In the genomic region with DNA sequence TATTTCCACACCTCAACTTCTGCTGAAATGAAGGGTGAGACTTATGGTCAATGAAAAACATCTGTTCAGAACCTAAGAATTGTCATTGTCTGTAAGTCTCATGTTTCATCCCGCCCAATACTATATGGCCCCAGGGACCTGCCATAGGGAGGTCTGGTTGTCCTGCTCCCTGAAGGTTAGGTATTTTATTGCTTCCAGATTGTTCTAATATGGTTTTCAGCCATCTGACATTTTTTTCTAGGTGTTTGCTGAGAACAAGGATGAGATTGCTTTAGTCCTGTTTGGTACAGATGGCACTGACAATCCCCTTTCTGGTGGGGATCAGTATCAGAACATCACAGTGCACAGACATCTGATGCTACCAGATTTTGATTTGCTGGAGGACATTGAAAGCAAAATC, we compare ENCODE assay signal across 9 cellular contexts. TPM values are rescaled to one million over a fixed set of nuclear protein-coding genes. Genes with fewer than 3 reads are reported as not detected.
DNase-seq lines count a peak whose midpoint lies in the region; ATAC-seq and TF ChIP-seq lines count a peak whose summit lies in the region.
"Had no signal": no experiment of that assay in that cellular context is flagged by ENCODE, and none has a peak within 500 bp of the region (broad histone marks: within the 10 kb centered on the region; RNA-seq: fewer than 3 reads in every experiment).

No MANE protein-coding gene starts in this region.

- peak overlapping the region; percentile 17; the same call in 1 of the 2 replicates for H3K27ac ChIP-seq in IMR-90 (ENCODE audit: insufficient read depth, low read length)
- no peak overlapping the region for H3K27ac ChIP-seq in naive thymus-derived CD4-positive, alpha-beta T cell (ENCODE audit: low read depth, low read length)
- H3K27ac ChIP-seq: adrenal gland had no signal

- H4K20me1 ChIP-seq in IMR-90 (ENCODE audit: insufficient read depth, low read length): peaks cover 10% of the 10 kb centered on the region

- dilution Hi-C loops in IMR-90 (cut with HindIII; ENCODE audit: low sequenced_read_pairs, unreplicated experiment): no loop called here

- H3K9ac ChIP-seq in IMR-90 (ENCODE audit: low read depth, low read length): no peak overlapping the region

- no peak for TF ChIP-seq POLR2A in IMR-90 (IDR thresholded peaks at IDR 0.05; ENCODE audit: low read depth, low read length)

- H3K27me3 ChIP-seq in Caco-2 (replicated peaks; ENCODE audit: control insufficient read depth, insufficient read depth, low read length) (no peaks in the 10 kb centered on the region), IMR-90 (ENCODE audit: control insufficient read depth, insufficient read depth, low read length) (no peaks in the 10 kb centered on the region)
- H3K27me3 ChIP-seq in naive thymus-derived CD4-positive, alpha-beta T cell (ENCODE audit: control insufficient read depth in 2 of 2, insufficient read depth in 2 of 2, low read length in 2 of 2): no peaks in the 10 kb centered on the region
- H3K27me3 ChIP-seq: adrenal gland had no signal

- H3K27me3 Mint-ChIP-seq in Caco-2 (ENCODE audit: insufficient read depth, unreplicated experiment): no peaks in the 10 kb centered on the region
- peaks cover 2% of the 10 kb centered on the region for H3K27me3 Mint-ChIP-seq in activated naive CD8-positive, alpha-beta T cell treated with anti-CD3 and anti-CD28 coated beads, Interleukin-2, amount 50 U/mL, for 24 hours
- H3K27me3 Mint-ChIP-seq in naive thymus-derived CD4-positive, alpha-beta T cell: peaks cover 0 to 2% (median 0%) of the 10 kb centered on the region in 5 donors

- peak overlapping the region; percentile 7 for H2BK5ac ChIP-seq in IMR-90 (ENCODE audit: low read depth, low read length, poor library complexity, severe bottlenecking)

- H4K91ac ChIP-seq in IMR-90 (ENCODE audit: insufficient read depth, low read depth, low read length): no peak overlapping the region

- peaks cover 37 to 60% of the 10 kb centered on the region in 2 experiments for H3K79me1 ChIP-seq in IMR-90 (ENCODE audit: low read depth in 1 of 2, low read length in 2 of 2)

- H3K56ac ChIP-seq in IMR-90 (ENCODE audit: extremely low read depth, insufficient read depth, low read length): no peak overlapping the region

- no peak overlapping the region for H3K4me3 ChIP-seq in Caco-2 (ENCODE audit: low read depth, low read length)
- H3K4me3 ChIP-seq in IMR-90 (ENCODE audit: insufficient read depth, low read depth, low read length): no peak overlapping the region
- no peak overlapping the region for H3K4me3 ChIP-seq in naive thymus-derived CD4-positive, alpha-beta T cell (ENCODE audit: low read length)
- H3K4me3 ChIP-seq: adrenal gland had no signal

- DNase-seq in Caco-2: no peak
- no peak for DNase-seq in IMR-90
- no peak for DNase-seq in activated naive CD8-positive, alpha-beta T cell treated with anti-CD3 and anti-CD28 coated beads, Interleukin-2, amount 50 U/mL, for 24 hours
- no peak for DNase-seq in naive thymus-derived CD4-positive, alpha-beta T cell
- no peak for DNase-seq in ureter (ENCODE audit: low spot score)
- no peak for DNase-seq in effector CD4-positive, alpha-beta T cell
- no peak for DNase-seq in pons (ENCODE audit: low spot score)
- DNase-seq: adrenal gland, KBM-7 had no signal

- H3K9me3 Mint-ChIP-seq in Caco-2 (ENCODE audit: unreplicated experiment): no peaks in the 10 kb centered on the region
- H3K9me3 Mint-ChIP-seq in activated naive CD8-positive, alpha-beta T cell treated with anti-CD3 and anti-CD28 coated beads, Interleukin-2, amount 50 U/mL, for 24 hours: no peaks in the 10 kb centered on the region
- peaks cover 0 to 5% (median 0%) of the 10 kb centered on the region in 11 donors for H3K9me3 Mint-ChIP-seq in naive thymus-derived CD4-positive, alpha-beta T cell

- BruUV-seq in Caco-2 (replicated peaks; lab: Mats Ljungman, UMichigan) (no TSS peak), IMR-90 (replicated peaks; lab: Mats Ljungman, UMichigan) (no TSS peak)

- no peak for TF ChIP-seq CTCF in Caco-2 (IDR thresholded peaks at IDR 0.05; ENCODE audit: insufficient read depth in 1 of 2, low read depth in 1 of 2, low read length in 1 of 2, severe bottlenecking in 1 of 2, unreplicated experiment in 1 of 2)
- TF ChIP-seq CTCF in IMR-90 (conservative IDR thresholded peaks at IDR 0.05; ENCODE audit: low read depth, low read length): no peak

- POLR2A ChIA-PET in Caco-2 (lab: Charles Lee) (no interaction called here), IMR-90 (lab: Charles Lee; ENCODE audit: unreplicated experiment) (no interaction called here)
- POLR2A ChIA-PET in naive thymus-derived CD4-positive, alpha-beta T cell (lab: Charles Lee): no interaction called here

- peak overlapping the region; percentile 19; the same call in 1 of the 2 replicates for H3K4ac ChIP-seq in IMR-90 (ENCODE audit: low read depth, low read length)

- H3K4me1 Mint-ChIP-seq in Caco-2 (ENCODE audit: low read depth, unreplicated experiment): peaks cover 30% of the 10 kb centered on the region
- peaks cover 100% of the 10 kb centered on the region for H3K4me1 Mint-ChIP-seq in activated naive CD8-positive, alpha-beta T cell treated with anti-CD3 and anti-CD28 coated beads, Interleukin-2, amount 50 U/mL, for 24 hours
- peaks cover 57 to 100% (median 95%) of the 10 kb centered on the region in 7 donors for H3K4me1 Mint-ChIP-seq in naive thymus-derived CD4-positive, alpha-beta T cell

- in situ Hi-C loops in IMR-90 (cut with MboI; ENCODE audit: low sequenced_read_pairs): no loop called here

- no peak overlapping the region for H2BK120ac ChIP-seq in IMR-90 (ENCODE audit: low read depth, low read length)

- peak overlapping the region; percentile 26; the same call in 1 of the 2 replicates for H2AK5ac ChIP-seq in IMR-90 (ENCODE audit: low read depth, low read length)

- no peak for TF ChIP-seq RAD21 in IMR-90 (IDR thresholded peaks at IDR 0.05; ENCODE audit: low read length)

- H3K4me1 ChIP-seq in Caco-2: peaks cover 31% of the 10 kb centered on the region
- peaks cover 14% of the 10 kb centered on the region for H3K4me1 ChIP-seq in IMR-90 (ENCODE audit: control insufficient read depth, insufficient read depth, low read length)
- peaks cover 20 to 55% of the 10 kb centered on the region in 2 donors for H3K4me1 ChIP-seq in naive thymus-derived CD4-positive, alpha-beta T cell (ENCODE audit: control insufficient read depth in 2 of 2, insufficient read depth in 2 of 2, low read length in 2 of 2)

- H3K4me3 Mint-ChIP-seq in Caco-2 (ENCODE audit: unreplicated experiment): peak overlapping the region; percentile 32
- H3K4me3 Mint-ChIP-seq in activated naive CD8-positive, alpha-beta T cell treated with anti-CD3 and anti-CD28 coated beads, Interleukin-2, amount 50 U/mL, for 24 hours: peak overlapping the region; percentile 66
- H3K4me3 Mint-ChIP-seq in naive thymus-derived CD4-positive, alpha-beta T cell: peak overlapping the region in 8 of 10 donors; percentile 41 to 99 (median 66)

- H2AK9ac ChIP-seq in IMR-90 (replicated peaks; ENCODE audit: low read depth, low read length, poor library complexity): no peak overlapping the region

- no peak for ATAC-seq in IMR-90 (ENCODE audit: low read depth)
- no peak for ATAC-seq in activated naive CD8-positive, alpha-beta T cell treated with anti-CD3 and anti-CD28 coated beads, Interleukin-2, amount 50 U/mL, for 24 hours
- no peak for ATAC-seq in naive thymus-derived CD4-positive, alpha-beta T cell

- peak overlapping the region in 1 of 2 experiments; percentile 23; a peak in 1 of 4 replicates for H4K8ac ChIP-seq in IMR-90 (ENCODE audit: low read depth in 2 of 2, low read length in 2 of 2)

- H3K23ac ChIP-seq in IMR-90 (ENCODE audit: low read depth, low read length): peak overlapping the region; percentile 29; the same call in 1 of the 2 replicates

- peaks cover 3% of the 10 kb centered on the region; the same call in 1 of the 2 replicates for H3K9me1 ChIP-seq in IMR-90 (ENCODE audit: insufficient read depth, low read length)

- no peak overlapping the region for H3K27ac Mint-ChIP-seq in Caco-2 (ENCODE audit: unreplicated experiment)
- peak overlapping the region; percentile 77 for H3K27ac Mint-ChIP-seq in activated naive CD8-positive, alpha-beta T cell treated with anti-CD3 and anti-CD28 coated beads, Interleukin-2, amount 50 U/mL, for 24 hours
- peak overlapping the region in 7 of 9 donors; percentile 34 to 89 (median 56) for H3K27ac Mint-ChIP-seq in naive thymus-derived CD4-positive, alpha-beta T cell

- CTCF ChIA-PET in Caco-2 (lab: Charles Lee) (no interaction called here), IMR-90 (lab: Yijun Ruan, JAX) (no interaction called here)
- CTCF ChIA-PET in naive thymus-derived CD4-positive, alpha-beta T cell (lab: Charles Lee): no interaction called here

- no peak overlapping the region for H2BK15ac ChIP-seq in IMR-90 (ENCODE audit: low read depth, low read length)

- H2BK20ac ChIP-seq in IMR-90 (ENCODE audit: low read depth, low read length): no peak overlapping the region

- H4K5ac ChIP-seq in IMR-90 (ENCODE audit: low read depth, low read length): no peak overlapping the region

- no peak overlapping the region for H3K18ac ChIP-seq in IMR-90 (ENCODE audit: low read depth, low read length)

- no CpG with 5 or more reads among the region's 1 CpG for WGBS in IMR-90 (ENCODE audit: extremely low coverage in 2 of 2, insufficient read length in 1 of 2), 2 experiments

- no peak overlapping the region for H3K4me2 ChIP-seq in IMR-90 (ENCODE audit: low read depth, low read length)

- H2AFZ ChIP-seq in IMR-90 (replicated peaks; ENCODE audit: low read length, poor library complexity): no peak overlapping the region

- peaks cover 97% of the 10 kb centered on the region for H3K36me3 Mint-ChIP-seq in Caco-2 (ENCODE audit: insufficient read depth, unreplicated experiment)
- peaks cover 91% of the 10 kb centered on the region for H3K36me3 Mint-ChIP-seq in activated naive CD8-positive, alpha-beta T cell treated with anti-CD3 and anti-CD28 coated beads, Interleukin-2, amount 50 U/mL, for 24 hours (ENCODE audit: low read depth)
- peaks cover 15 to 64% (median 57%) of the 10 kb centered on the region in 5 donors for H3K36me3 Mint-ChIP-seq in naive thymus-derived CD4-positive, alpha-beta T cell

- H3K9me3 ChIP-seq in Caco-2 (no peaks in the 10 kb centered on the region), IMR-90 (ENCODE audit: control insufficient read depth, insufficient read depth, low read length) (no peaks in the 10 kb centered on the region)
- H3K9me3 ChIP-seq in naive thymus-derived CD4-positive, alpha-beta T cell (ENCODE audit: control insufficient read depth in 2 of 3, low read length in 3 of 3): no peaks in the 10 kb centered on the region
- H3K9me3 ChIP-seq: adrenal gland had no signal

- intact Hi-C loops in Caco-2 (cut with micrococcal nuclease; ENCODE audit: unreplicated experiment) (loop anchor here (10.0 kb wide), 1 partner anchor 378 kb away; the partner anchor contains the start of gene RPL37A), IMR-90 (cut with micrococcal nuclease) (no loop called here)
- intact Hi-C loops in naive thymus-derived CD4-positive, alpha-beta T cell (cut with micrococcal nuclease): no loop called here

- H3K14ac ChIP-seq in IMR-90 (replicated peaks; ENCODE audit: low read depth, low read length): 0 out of 2 replicates have a peak overlapping the region, but pooled peaks have one; percentile 17

- H3K36me3 ChIP-seq in Caco-2 (ENCODE audit: control insufficient read depth, insufficient read depth, low read length) (peaks cover 8% of the 10 kb centered on the region), IMR-90 (ENCODE audit: control insufficient read depth, insufficient read depth, low read length) (peaks cover 38% of the 10 kb centered on the region)
- H3K36me3 ChIP-seq in naive thymus-derived CD4-positive, alpha-beta T cell (ENCODE audit: control insufficient read depth in 2 of 3, insufficient read depth in 3 of 3, low read length in 3 of 3): peaks cover 29 to 71% (median 41%) of the 10 kb centered on the region in 3 experiments

RNA-seq across cellular contexts. Expression of gene XRCC5, which starts 7.3 kb away (rescaled TPM):
- total RNA-seq in Caco-2 (2022) (319 and 333 TPM in 2 replicates), IMR-90 (2012; rRNA removed) (352 and 509 TPM in 2 replicates), ureter (282 TPM)
- 144 and 156 TPM in 2 replicates for polyA plus RNA-seq in IMR-90 (2012; rRNA removed)
- 103 and 426 TPM in 2 replicates for polyA plus RNA-seq in IMR-90 (2012; cell fraction: cytosol; rRNA removed)
- polyA plus RNA-seq in IMR-90 (2012; cell fraction: nucleus; rRNA removed; ENCODE audit: low replicate concordance): 65.1 and 146 TPM in 2 replicates
- 100 to 1,000 TPM; 168 to 347 (median 228) TPM for total RNA-seq in naive thymus-derived CD4-positive, alpha-beta T cell
- polyA plus RNA-seq in naive thymus-derived CD4-positive, alpha-beta T cell: 100 to 1,000 TPM; 297 to 316 TPM

RNA-seq across cellular contexts. Expression of gene TMEM169, which starts 34.7 kb away (rescaled TPM):
- total RNA-seq in Caco-2 (2022): 1.1 and 1.3 TPM in 2 replicates
- 0.54 and 0.83 TPM in 2 replicates for total RNA-seq in IMR-90 (2012; rRNA removed)
- polyA plus RNA-seq in IMR-90 (2012; rRNA removed): 0.15 and 0.17 TPM in 2 replicates
- polyA plus RNA-seq in IMR-90 (2012; cell fraction: cytosol; rRNA removed): 0.05 and 0.13 TPM in 2 replicates
- 0.18 and 0.20 TPM in 2 replicates for polyA plus RNA-seq in IMR-90 (2012; cell fraction: nucleus; rRNA removed; ENCODE audit: low replicate concordance)
- 1 to 10 TPM; 2.0 to 5.1 (median 2.6) TPM for total RNA-seq in naive thymus-derived CD4-positive, alpha-beta T cell
- polyA plus RNA-seq in naive thymus-derived CD4-positive, alpha-beta T cell: 1 to 10 TPM; 3.7 to 4.3 TPM
- total RNA-seq in ureter: 0.21 TPM

RNA-seq across cellular contexts. Expression of gene PECR, which starts 34.8 kb away (rescaled TPM):
- total RNA-seq in Caco-2 (2022) (29.1 and 42.0 TPM in 2 replicates), IMR-90 (2012; rRNA removed) (13.3 and 17.7 TPM in 2 replicates), ureter (6.3 TPM)
- 11.4 and 12.8 TPM in 2 replicates for polyA plus RNA-seq in IMR-90 (2012; rRNA removed)
- polyA plus RNA-seq in IMR-90 (2012; cell fraction: cytosol; rRNA removed): 2.6 and 5.5 TPM in 2 replicates
- polyA plus RNA-seq in IMR-90 (2012; cell fraction: nucleus; rRNA removed; ENCODE audit: low replicate concordance): 2.3 and 5.3 TPM in 2 replicates
- total RNA-seq in naive thymus-derived CD4-positive, alpha-beta T cell: 10 to 100 TPM; 15.7 to 29.9 (median 20.6) TPM
- 10 to 100 TPM; 31.9 to 34.4 TPM for polyA plus RNA-seq in naive thymus-derived CD4-positive, alpha-beta T cell
